In the genomic region with DNA sequence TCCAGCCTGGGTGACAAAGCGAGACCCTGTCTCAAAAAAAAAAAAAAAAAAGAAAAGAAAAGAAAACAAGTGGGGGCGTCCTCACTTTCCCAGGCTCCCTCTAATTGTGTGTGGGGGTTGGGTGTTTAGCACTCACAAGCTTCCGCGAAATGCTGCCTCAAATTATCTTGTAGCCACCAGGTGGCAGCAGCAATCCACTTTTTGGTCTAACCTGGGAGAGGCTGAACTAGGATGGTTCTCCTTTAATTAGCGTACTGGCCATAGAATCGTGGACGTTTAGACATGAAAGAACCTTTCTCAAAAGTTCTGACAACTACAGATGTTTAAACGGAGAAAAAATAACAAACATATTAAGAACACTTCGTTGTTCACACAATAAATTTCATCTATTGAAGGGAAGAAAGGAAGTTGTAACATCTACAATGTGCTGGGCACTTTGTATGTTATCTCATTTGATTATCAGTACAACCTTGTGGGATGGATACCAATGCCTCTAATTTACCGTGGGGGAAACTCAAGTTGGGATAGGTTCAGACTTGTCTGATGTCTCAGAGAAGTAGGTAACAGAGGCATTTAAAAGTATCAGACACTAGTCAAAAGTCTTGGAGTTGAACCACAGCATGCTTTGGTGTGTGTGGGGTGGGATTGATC, we compare ENCODE assay signal across 8 cellular contexts.
DNase-seq lines count a peak whose midpoint lies in the region; ATAC-seq, FAIRE-seq and TF ChIP-seq lines count a peak whose summit lies in the region.

No MANE protein-coding gene starts in this region.

- H3K9me3 ChIP-seq in WERI-Rb-1 (ENCODE audit: severe bottlenecking) = no peaks in the 10 kb centered on the region

- peak; percentile 96 for ATAC-seq in GM18909 (IDR thresholded peaks at IDR 0.05; ENCODE audit: poor library complexity, unreplicated experiment)
- peak; percentile 89 for ATAC-seq in HG03108 (IDR thresholded peaks at IDR 0.05; ENCODE audit: unreplicated experiment)

- TF ChIP-seq CTCF in WERI-Rb-1 (IDR thresholded peaks at IDR 0.05; ENCODE audit: low read depth, low read length) (peak; percentile 70), bronchial epithelial cell (IDR thresholded peaks at IDR 0.05; ENCODE audit: insufficient read depth, low read length, severe bottlenecking) (peak; percentile 67)

- H3K27ac ChIP-seq in WERI-Rb-1 = no peak overlapping the region

- FAIRE-seq in bronchial epithelial cell (lab: Jason Lieb, UNC) = no peak

- H3K27me3 ChIP-seq in WERI-Rb-1 (ENCODE audit: insufficient read depth, low read depth, severe bottlenecking) (no peaks in the 10 kb centered on the region), bronchial epithelial cell (ENCODE audit: control insufficient read depth, insufficient read depth, low read length) (no peaks in the 10 kb centered on the region)

- H3K36me3 ChIP-seq in WERI-Rb-1 (no peaks in the 10 kb centered on the region), bronchial epithelial cell (ENCODE audit: control insufficient read depth, insufficient read depth, low read length) (no peaks in the 10 kb centered on the region)

- DNase-seq in AML-193 (lab: John Stamatoyannopoulos, UW) (peak; percentile 51 to 73), NCI-H2171 treated with DMSO at 0.1 percent for 48 hours (lab: John Stamatoyannopoulos, UW) (peak; percentile 73), WERI-Rb-1 (peak; percentile 82), bronchial epithelial cell (ENCODE audit: low read depth) (peak; percentile 80), islet precursor cell (peak; percentile 87)
- peak; percentile 66 to 72 (median 68) for DNase-seq in stimulated activated CD4-positive, alpha-beta T cell treated with anti-CD3 and anti-CD28 coated beads, Interleukin-1b, Interleukin-23, amount 100 ng/mL, for 24 hours (ENCODE audit: low read depth in 4 of 4, low spot score in 1 of 4)

- no peak overlapping the region for H3K4me3 ChIP-seq in WERI-Rb-1 (ENCODE audit: low read depth, low read length)
- H3K4me3 ChIP-seq in bronchial epithelial cell (ENCODE audit: low read depth, low read length) = no peak overlapping the region
